ENCODE assay signal across 18 cellular contexts in the genomic region with DNA sequence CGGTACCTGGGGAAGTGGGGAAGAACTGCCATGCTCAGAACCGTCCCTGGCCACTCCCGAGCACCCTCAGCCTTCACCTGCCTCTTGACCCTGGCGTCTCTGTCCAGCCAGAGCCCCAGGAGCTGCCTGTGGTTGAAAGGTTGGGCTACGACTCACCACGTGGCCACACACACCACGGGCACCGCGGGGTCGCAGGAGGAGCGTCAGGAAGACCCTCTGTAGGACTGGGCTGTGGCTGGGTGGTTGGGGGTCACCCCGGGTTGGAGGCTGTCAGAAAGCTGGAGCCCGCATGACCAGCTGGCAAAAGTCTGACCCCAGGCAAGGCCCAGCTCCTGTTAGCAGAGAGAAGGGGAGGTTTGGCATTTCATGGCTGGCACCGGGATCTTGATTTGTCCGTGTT. TPM values are rescaled to one million over a fixed set of nuclear protein-coding genes. Genes with fewer than 3 reads are reported as not detected.
A peak's percentile ranks its signal among the peaks of the same experiment; 100 is the strongest.
DNase-seq lines count a peak whose midpoint lies in the region; ATAC-seq and TF ChIP-seq lines count a peak whose summit lies in the region.
"Had no signal": no experiment of that assay in that cellular context is flagged by ENCODE, and none has a peak within 500 bp of the region (broad histone marks: within the 10 kb centered on the region; RNA-seq: fewer than 3 reads in every experiment).

No MANE protein-coding gene starts in this region.

- H2BK12ac ChIP-seq in mesenchymal stem cell (ENCODE audit: low read length in 2 of 2) = no peak overlapping the region

- no peak overlapping the region for H3K9ac ChIP-seq in mesenchymal stem cell (ENCODE audit: low read length)

- H3K4me1 Mint-ChIP-seq in activated naive CD8-positive, alpha-beta T cell treated with anti-CD3 and anti-CD28 coated beads, Interleukin-2, amount 50 U/mL, for 24 hours = no peaks in the 10 kb centered on the region

- H3K36me3 ChIP-seq in mesenchymal stem cell (ENCODE audit: control insufficient read depth in 1 of 2, insufficient read depth in 2 of 2, low read depth in 1 of 2, low read length in 2 of 2) (peaks cover 0 to 2% of the 10 kb centered on the region in 2 experiments), sigmoid colon (no peaks in the 10 kb centered on the region)

- no peak overlapping the region for H3K4me3 Mint-ChIP-seq in activated naive CD8-positive, alpha-beta T cell treated with anti-CD3 and anti-CD28 coated beads, Interleukin-2, amount 50 U/mL, for 24 hours
- H3K4me3 Mint-ChIP-seq: CD4-positive, alpha-beta T cell; GM23338; HFFc6 had no signal

- peak overlapping the region in 1 of 2 experiments; percentile 5 for H3K18ac ChIP-seq in mesenchymal stem cell (ENCODE audit: low read depth in 1 of 2, low read length in 2 of 2)

- no peak overlapping the region for H3K4me2 ChIP-seq in mesenchymal stem cell (ENCODE audit: low read length, poor library complexity, severe bottlenecking)
- H3K4me2 ChIP-seq: GM23338 had no signal

- H2BK5ac ChIP-seq in mesenchymal stem cell (ENCODE audit: low read depth, low read length, poor library complexity, severe bottlenecking) = no peak overlapping the region

- intact Hi-C loops in sigmoid colon (cut with DNase I) = no loop called here

- H2BK15ac ChIP-seq in mesenchymal stem cell (ENCODE audit: low read depth, poor library complexity, severe bottlenecking) = no peak overlapping the region

- H4K8ac ChIP-seq in mesenchymal stem cell (ENCODE audit: low read length) = no peak overlapping the region

- no peak overlapping the region for H2AFZ ChIP-seq in mesenchymal stem cell (ENCODE audit: low read depth, low read length)

- no peak for TF ChIP-seq POLR2A in sigmoid colon (IDR thresholded peaks at IDR 0.05)

- no peak overlapping the region for H2BK120ac ChIP-seq in mesenchymal stem cell (ENCODE audit: low read depth, low read length)

- WGBS in mesenchymal stem cell = 82% methylated on average over 15 of the region's 15 CpGs
- WGBS in sigmoid colon, 2 donors = 88 to 89% methylated on average over 15 of the region's 15 CpGs

- H3K4me1 ChIP-seq in mesenchymal stem cell (ENCODE audit: control insufficient read depth, insufficient read depth, low read depth, low read length) (no peaks in the 10 kb centered on the region), sigmoid colon (no peaks in the 10 kb centered on the region)
- H3K4me1 ChIP-seq: Caco-2 had no signal

- TF ChIP-seq EP300 in sigmoid colon (IDR thresholded peaks at IDR 0.05) = no peak

- H4K91ac ChIP-seq in mesenchymal stem cell (ENCODE audit: low read length) = peak overlapping the region; percentile 20

- no peak overlapping the region for H3K4ac ChIP-seq in mesenchymal stem cell (ENCODE audit: low read depth in 1 of 2, low read length in 2 of 2)

- no peak for TF ChIP-seq CTCF in sigmoid colon (IDR thresholded peaks at IDR 0.05)

- no peaks in the 10 kb centered on the region for H3K9me3 ChIP-seq in mesenchymal stem cell (ENCODE audit: control insufficient read depth, low read length)
- no peaks in the 10 kb centered on the region for H3K9me3 ChIP-seq in sigmoid colon
- H3K9me3 ChIP-seq: Caco-2 had no signal

- no peak overlapping the region for H2AK5ac ChIP-seq in mesenchymal stem cell (ENCODE audit: low read length, severe bottlenecking)

- H3K14ac ChIP-seq in mesenchymal stem cell (ENCODE audit: low read length in 2 of 2) = no peak overlapping the region

- H3K27ac ChIP-seq in mesenchymal stem cell (ENCODE audit: low read length, poor library complexity, severe bottlenecking) (no peak overlapping the region), sigmoid colon (no peak overlapping the region)
- H3K27ac ChIP-seq: C4-2B had no signal

- H3K36me3 Mint-ChIP-seq in activated naive CD8-positive, alpha-beta T cell treated with anti-CD3 and anti-CD28 coated beads, Interleukin-2, amount 50 U/mL, for 24 hours (ENCODE audit: low read depth) = no peaks in the 10 kb centered on the region

- H3K27ac Mint-ChIP-seq in activated naive CD8-positive, alpha-beta T cell treated with anti-CD3 and anti-CD28 coated beads, Interleukin-2, amount 50 U/mL, for 24 hours = no peak overlapping the region
- H3K27ac Mint-ChIP-seq: CD4-positive, alpha-beta T cell; GM23338; HFFc6 had no signal

- H3K27me3 Mint-ChIP-seq in activated naive CD8-positive, alpha-beta T cell treated with anti-CD3 and anti-CD28 coated beads, Interleukin-2, amount 50 U/mL, for 24 hours = peaks cover 20% of the 10 kb centered on the region

- no peak overlapping the region for H3K4me3 ChIP-seq in mesenchymal stem cell (ENCODE audit: insufficient read depth in 1 of 2, low read depth in 1 of 2, low read length in 2 of 2)
- H3K4me3 ChIP-seq in sigmoid colon = no peak overlapping the region
- H3K4me3 ChIP-seq: GM23338 had no signal

- H3K27me3 ChIP-seq in mesenchymal stem cell (ENCODE audit: control insufficient read depth in 1 of 2, insufficient read depth in 1 of 2, low read length in 2 of 2) = peaks cover 50 to 78% of the 10 kb centered on the region in 2 experiments
- H3K27me3 ChIP-seq in sigmoid colon = peaks cover 0 to 35% (median 11%) of the 10 kb centered on the region in 3 donors

- no peak for ATAC-seq in activated naive CD8-positive, alpha-beta T cell treated with anti-CD3 and anti-CD28 coated beads, Interleukin-2, amount 50 U/mL, for 24 hours
- ATAC-seq in HG03045 (IDR thresholded peaks at IDR 0.05; ENCODE audit: unreplicated experiment) (no peak), HG03571 (IDR thresholded peaks at IDR 0.05; ENCODE audit: unreplicated experiment) (no peak)

- no peaks in the 10 kb centered on the region for H3K9me3 Mint-ChIP-seq in activated naive CD8-positive, alpha-beta T cell treated with anti-CD3 and anti-CD28 coated beads, Interleukin-2, amount 50 U/mL, for 24 hours
- H3K9me3 Mint-ChIP-seq: CD4-positive, alpha-beta T cell; GM23338; HFFc6 had no signal

- H3K23ac ChIP-seq in mesenchymal stem cell (ENCODE audit: low read length in 2 of 2) = no peak overlapping the region

- DNase-seq in islet precursor cell (peak; percentile 51), mesenchymal stem cell (no peak), sigmoid colon (peak; percentile 53)
- no peak for DNase-seq in activated naive CD8-positive, alpha-beta T cell treated with anti-CD3 and anti-CD28 coated beads, Interleukin-2, amount 50 U/mL, for 24 hours
- DNase-seq: AML-193; Caco-2; CD4-positive, alpha-beta T cell; DMS153; DMS79; GDM1; HFFc6 had no signal

- H3K79me1 ChIP-seq in mesenchymal stem cell (replicated peaks; ENCODE audit: low read length, poor library complexity, severe bottlenecking) = no peaks in the 10 kb centered on the region

RNA-seq across cellular contexts. Expression of gene KRTAP5-5, which starts 11.5 kb away (rescaled TPM):
- not detected for polyA plus RNA-seq in mesenchymal stem cell (2013, experiment 1 of 2)
- polyA plus RNA-seq in mesenchymal stem cell (2013, experiment 2 of 2) = not detected
- total RNA-seq in sigmoid colon = not detected
- under 1 TPM in 2 of 3 donors, not detected in 1; 0.28 to 0.92 TPM for polyA plus RNA-seq in sigmoid colon
- total RNA-seq: Caco-2; CD4-positive, alpha-beta T cell; Daoy; GM23338; HFFc6; HT-29 had no signal
- polyA plus RNA-seq: BJ, GM23338 had no signal

RNA-seq across cellular contexts. Expression of gene KRTAP5-4, which starts 19.2 kb away (rescaled TPM):
- polyA plus RNA-seq in mesenchymal stem cell (2013, experiment 1 of 2) = not detected
- polyA plus RNA-seq in mesenchymal stem cell (2013, experiment 2 of 2) = not detected
- not detected for total RNA-seq in sigmoid colon
- polyA plus RNA-seq in sigmoid colon = not detected
- total RNA-seq: Caco-2; CD4-positive, alpha-beta T cell; Daoy; GM23338; HFFc6; HT-29 had no signal
- polyA plus RNA-seq: BJ, GM23338 had no signal

RNA-seq across cellular contexts. Expression of gene KRTAP5-3, which starts 32.8 kb away (rescaled TPM):
- not detected for polyA plus RNA-seq in mesenchymal stem cell (2013, experiment 1 of 2)
- not detected for polyA plus RNA-seq in mesenchymal stem cell (2013, experiment 2 of 2)
- not detected for total RNA-seq in sigmoid colon
- polyA plus RNA-seq in sigmoid colon = not detected
- total RNA-seq: Caco-2; CD4-positive, alpha-beta T cell; Daoy; GM23338; HFFc6; HT-29 had no signal
- polyA plus RNA-seq: BJ, GM23338 had no signal

RNA-seq across cellular contexts. Expression of gene KRTAP5-2, which starts 43.0 kb away (rescaled TPM):
- polyA plus RNA-seq in mesenchymal stem cell (2013, experiment 1 of 2) = not detected
- not detected for polyA plus RNA-seq in mesenchymal stem cell (2013, experiment 2 of 2)
- not detected for total RNA-seq in sigmoid colon
- under 1 TPM in 1 of 3 donors, not detected in 2; 0.29 TPM for polyA plus RNA-seq in sigmoid colon
- total RNA-seq: Caco-2; CD4-positive, alpha-beta T cell; Daoy; GM23338; HFFc6; HT-29 had no signal
- polyA plus RNA-seq: BJ, GM23338 had no signal

RNA-seq across cellular contexts. Expression of gene KRTAP5-6, which starts 55.9 kb away (rescaled TPM):
- not detected for polyA plus RNA-seq in mesenchymal stem cell (2013, experiment 1 of 2)
- not detected for polyA plus RNA-seq in mesenchymal stem cell (2013, experiment 2 of 2)
- total RNA-seq in sigmoid colon = not detected
- polyA plus RNA-seq in sigmoid colon = not detected
- total RNA-seq: Caco-2; CD4-positive, alpha-beta T cell; Daoy; GM23338; HFFc6; HT-29 had no signal
- polyA plus RNA-seq: BJ, GM23338 had no signal

Comparison
In these comparisons a context has a peak if more than half of its experiments do, and no peak if none do; other contexts are left out.
1. DNase-seq: peak in islet precursor cell (single experiment) and sigmoid colon (single experiment); none in mesenchymal stem cell (single experiment) and activated naive CD8-positive, alpha-beta T cell treated with anti-CD3 and anti-CD28 coated beads, Interleukin-2, amount 50 U/mL, for 24 hours (single experiment).